29 cellular contexts compared by ENCODE assay signal in genomic region chrX:20838477-20838876, GRCh38.
A peak's percentile ranks its signal among the peaks of the same experiment; 100 is the strongest.
DNase-seq lines count a peak whose midpoint lies in the region; ATAC-seq and TF ChIP-seq lines count a peak whose summit lies in the region.
"Had no signal": no experiment of that assay in that cellular context is flagged by ENCODE, and none has a peak within 500 bp of the region (broad histone marks: within the 10 kb centered on the region; RNA-seq: fewer than 3 reads in every experiment).

No MANE protein-coding gene starts in this region.

- H3K4me3 ChIP-seq in sigmoid colon: no peak overlapping the region
- H3K4me3 ChIP-seq: A549; BLaER1; BLaER1 treated with 17β-estradiol and CSF1 and Interleukin-3, amounts not matched to agents 10 nM and 100 nM had no signal

- no peak for ATAC-seq in GM18498 (IDR thresholded peaks at IDR 0.05; ENCODE audit: unreplicated experiment)
- ATAC-seq: A549; CD8-positive, alpha-beta T cell had no signal

- no peaks in the 10 kb centered on the region for H3K36me3 ChIP-seq in sigmoid colon
- H3K36me3 ChIP-seq: BE2C; BLaER1; BLaER1 treated with 17β-estradiol and CSF1 and Interleukin-3, amounts not matched to agents 10 nM and 100 nM had no signal

- no peak for TF ChIP-seq POLR2A in sigmoid colon (IDR thresholded peaks at IDR 0.05)

- H3K27ac ChIP-seq in sigmoid colon: no peak overlapping the region
- H3K27ac ChIP-seq: 22Rv1; A549; BLaER1; BLaER1 treated with 17β-estradiol and CSF1 and Interleukin-3, amounts not matched to agents 10 nM and 100 nM; C4-2B had no signal

- H3K4me1 ChIP-seq in sigmoid colon: no peaks in the 10 kb centered on the region
- H3K4me1 ChIP-seq: A549; BE2C; BLaER1; BLaER1 treated with 17β-estradiol and CSF1 and Interleukin-3, amounts not matched to agents 10 nM and 100 nM; Caco-2 had no signal

- TF ChIP-seq EP300 in sigmoid colon (IDR thresholded peaks at IDR 0.05): no peak

- DNase-seq in posterior vena cava (ENCODE audit: low spot score) (peak; percentile 58), sigmoid colon (peak; percentile 52), dermis blood vessel endothelial cell (no peak)
- DNase-seq: 8988T; ACHN; AML-193; BE2C; C1 segment of cervical spinal cord; Caco-2; Calu3; CD4-positive, alpha-beta memory T cell; CD4-positive, alpha-beta T cell; CD4-positive, CD25-positive, alpha-beta regulatory T cell; CD8-positive, alpha-beta memory T cell; CD8-positive, alpha-beta T cell; COR-L47; DMS 273 treated with DMSO at 0.1 percent for 48 hours; DMS153; DMS53; DMS79; DMS79 treated with DMSO at 0.1 percent for 48 hours; DND-41; EL had no signal

- intact Hi-C loops in posterior vena cava (cut with DNase I) (no loop called here), sigmoid colon (cut with DNase I) (no loop called here)

- no peaks in the 10 kb centered on the region for H3K27me3 ChIP-seq in sigmoid colon
- H3K27me3 ChIP-seq: BE2C; BLaER1; BLaER1 treated with 17β-estradiol and CSF1 and Interleukin-3, amounts not matched to agents 10 nM and 100 nM had no signal

- WGBS in sigmoid colon, 2 donors: 64 to 79% methylated on average over 3 of the region's 3 CpGs

- H3K9me3 ChIP-seq in sigmoid colon: no peaks in the 10 kb centered on the region
- H3K9me3 ChIP-seq: BE2C, BLaER1, Caco-2 had no signal

- TF ChIP-seq CTCF in sigmoid colon (IDR thresholded peaks at IDR 0.05): no peak
